ENCODE assay signal across 15 cellular contexts in the genomic region with DNA sequence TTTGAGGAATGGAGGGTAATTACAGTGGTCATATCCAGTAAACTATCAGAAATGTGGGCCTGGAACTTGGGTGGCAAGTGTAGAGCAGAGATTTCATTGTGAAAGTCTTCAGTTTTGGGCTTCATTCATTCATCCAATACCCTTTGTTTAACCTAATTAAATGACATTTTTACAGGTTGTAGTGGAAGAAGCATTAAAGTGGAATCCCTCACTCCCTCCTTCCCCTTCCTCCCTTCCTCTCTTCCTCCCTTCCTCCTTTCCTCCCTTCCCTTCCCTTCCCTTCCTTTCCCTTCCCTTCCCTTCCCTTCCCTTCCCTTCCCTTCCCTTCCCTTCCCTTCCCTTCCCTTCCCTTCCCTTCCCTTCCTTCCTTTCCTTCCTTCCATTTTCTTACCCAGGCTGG.
DNase-seq lines count a peak whose midpoint lies in the region; ATAC-seq lines count a peak whose summit lies in the region.
"Had no signal": no experiment of that assay in that cellular context is flagged by ENCODE, and none has a peak within 500 bp of the region (broad histone marks: within the 10 kb centered on the region; RNA-seq: fewer than 3 reads in every experiment).

No MANE protein-coding gene starts in this region.

- 0 out of 22 replicates have a peak, but pooled peaks cover 0 to 7% (median 0%) of the 10 kb centered on the region in 11 experiments for H3K9me3 ChIP-seq in BLaER1 treated with 17β-estradiol and CSF1 and Interleukin-3, amounts not matched to agents 10 nM and 100 nM (replicated peaks in 1 of 11)
- H3K9me3 ChIP-seq in KOPT-K1 (ENCODE audit: insufficient read depth, low read length, poor library complexity, severe bottlenecking), result no peaks in the 10 kb centered on the region
- H3K9me3 ChIP-seq: A549, SJSA1 had no signal

- H3K4me1 Mint-ChIP-seq in activated naive CD4-positive, alpha-beta T cell treated with anti-CD3 and anti-CD28 coated beads, Interleukin-2, amount 50 U/mL, for 24 hours, result peaks cover 37% of the 10 kb centered on the region
- peaks cover 17 to 36% of the 10 kb centered on the region in 2 donors for H3K4me1 Mint-ChIP-seq in effector memory CD8-positive, alpha-beta T cell (ENCODE audit: low read depth in 2 of 2)
- H3K4me1 Mint-ChIP-seq in activated CD4-positive, alpha-beta T cell treated with anti-CD3 and anti-CD28 coated beads for 36 hours, result peaks cover 36% of the 10 kb centered on the region

- peaks cover 1% of the 10 kb centered on the region for H3K27me3 Mint-ChIP-seq in activated naive CD4-positive, alpha-beta T cell treated with anti-CD3 and anti-CD28 coated beads, Interleukin-2, amount 50 U/mL, for 24 hours
- no peaks in the 10 kb centered on the region for H3K27me3 Mint-ChIP-seq in effector memory CD8-positive, alpha-beta T cell
- peaks cover 5% of the 10 kb centered on the region for H3K27me3 Mint-ChIP-seq in activated CD4-positive, alpha-beta T cell treated with anti-CD3 and anti-CD28 coated beads for 36 hours

- DNase-seq in activated naive CD4-positive, alpha-beta T cell (lab: John Stamatoyannopoulos, UW), result no peak
- no peak for DNase-seq in effector memory CD8-positive, alpha-beta T cell
- no peak for DNase-seq in left lobe of liver (ENCODE audit: low spot score)
- DNase-seq in activated gamma-delta T cell treated with Interleukin-2 at 50 U/mL for 16 hours, result no peak
- no peak for DNase-seq in activated CD4-positive, alpha-beta T cell treated with anti-CD3 and anti-CD28 coated beads for 36 hours
- DNase-seq: NCI-H1048, NCI-H2107, NCI-H345, NCI-H526 treated with DMSO at 0.1 percent for 48 hours, PC-3 had no signal

- peaks cover 54 to 96% (median 83%) of the 10 kb centered on the region in 10 experiments for H3K4me1 ChIP-seq in BLaER1 treated with 17β-estradiol and CSF1 and Interleukin-3, amounts not matched to agents 10 nM and 100 nM

- H3K36me3 Mint-ChIP-seq in activated naive CD4-positive, alpha-beta T cell treated with anti-CD3 and anti-CD28 coated beads, Interleukin-2, amount 50 U/mL, for 24 hours, result no peaks in the 10 kb centered on the region
- no peaks in the 10 kb centered on the region for H3K36me3 Mint-ChIP-seq in effector memory CD8-positive, alpha-beta T cell (ENCODE audit: insufficient read depth)
- H3K36me3 Mint-ChIP-seq in activated CD4-positive, alpha-beta T cell treated with anti-CD3 and anti-CD28 coated beads for 36 hours (ENCODE audit: low read depth), result no peaks in the 10 kb centered on the region

- no peak for ATAC-seq in effector memory CD8-positive, alpha-beta T cell (replicated peaks)
- no peak for ATAC-seq in left lobe of liver
- no peak for ATAC-seq in activated CD4-positive, alpha-beta T cell treated with anti-CD3 and anti-CD28 coated beads for 36 hours
- ATAC-seq: A549, PC-3 had no signal

- no peaks in the 10 kb centered on the region for H3K9me3 Mint-ChIP-seq in activated naive CD4-positive, alpha-beta T cell treated with anti-CD3 and anti-CD28 coated beads, Interleukin-2, amount 50 U/mL, for 24 hours
- no peaks in the 10 kb centered on the region for H3K9me3 Mint-ChIP-seq in effector memory CD8-positive, alpha-beta T cell
- no peaks in the 10 kb centered on the region for H3K9me3 Mint-ChIP-seq in activated CD4-positive, alpha-beta T cell treated with anti-CD3 and anti-CD28 coated beads for 36 hours (ENCODE audit: low read depth)

- no peak overlapping the region for H3K27ac Mint-ChIP-seq in activated naive CD4-positive, alpha-beta T cell treated with anti-CD3 and anti-CD28 coated beads, Interleukin-2, amount 50 U/mL, for 24 hours
- peak overlapping the region; percentile 83 to 86 for H3K27ac Mint-ChIP-seq in effector memory CD8-positive, alpha-beta T cell
- no peak overlapping the region for H3K27ac Mint-ChIP-seq in activated CD4-positive, alpha-beta T cell treated with anti-CD3 and anti-CD28 coated beads for 36 hours

- CTCF ChIA-PET in activated CD4-positive, alpha-beta T cell treated with anti-CD3 and anti-CD28 coated beads for 36 hours (lab: Charles Lee), result interaction anchor here (1.0 to 1.3 kb wide), 2 partner anchors 10 to 90 kb away, joined by 3 to 5 read pairs; no protein-coding TSS in a partner anchor

- peak overlapping the region in 10 of 11 experiments; percentile 8 to 88 (median 84); a peak in 18 of 22 replicates for H3K27ac ChIP-seq in BLaER1 treated with 17β-estradiol and CSF1 and Interleukin-3, amounts not matched to agents 10 nM and 100 nM
- peak overlapping the region; percentile 82 for H3K27ac ChIP-seq in KOPT-K1 (ENCODE audit: low read depth, low read length, poor library complexity, severe bottlenecking)
- H3K27ac ChIP-seq: SJSA1 had no signal

- H3K4me3 Mint-ChIP-seq in activated naive CD4-positive, alpha-beta T cell treated with anti-CD3 and anti-CD28 coated beads, Interleukin-2, amount 50 U/mL, for 24 hours, result peak overlapping the region; percentile 47
- peak overlapping the region; percentile 11 to 66 for H3K4me3 Mint-ChIP-seq in effector memory CD8-positive, alpha-beta T cell
- no peak overlapping the region for H3K4me3 Mint-ChIP-seq in activated CD4-positive, alpha-beta T cell treated with anti-CD3 and anti-CD28 coated beads for 36 hours

- H3K4me2 ChIP-seq in BLaER1 treated with 17β-estradiol and CSF1 and Interleukin-3, amounts not matched to agents 10 nM and 100 nM, result peak overlapping the region; percentile 77 to 95 (median 91)
- H3K4me2 ChIP-seq: A549 had no signal

- peak overlapping the region in 3 of 10 experiments; percentile 21 to 53 (median 35); a peak in 2 of 20 replicates for H3K4me3 ChIP-seq in BLaER1 treated with 17β-estradiol and CSF1 and Interleukin-3, amounts not matched to agents 10 nM and 100 nM
- H3K4me3 ChIP-seq: A549, SJSA1 had no signal

- intact Hi-C loops in activated CD4-positive, alpha-beta T cell treated with anti-CD3 and anti-CD28 coated beads for 36 hours (cut with DNase I, micrococcal nuclease), result loop anchor here in 1 of 2 experiments (10.0 kb wide), 1 partner anchor 133 kb away; no protein-coding TSS in a partner anchor

- POLR2A ChIA-PET in activated CD4-positive, alpha-beta T cell treated with anti-CD3 and anti-CD28 coated beads for 36 hours (lab: Charles Lee), result no interaction called here

- no peaks in the 10 kb centered on the region for H3K27me3 ChIP-seq in BLaER1 treated with 17β-estradiol and CSF1 and Interleukin-3, amounts not matched to agents 10 nM and 100 nM
- H3K27me3 ChIP-seq: SJSA1 had no signal

- H4K20me1 ChIP-seq in BLaER1 treated with 17β-estradiol and CSF1 and Interleukin-3, amounts not matched to agents 10 nM and 100 nM, result no peaks in the 10 kb centered on the region

- peak overlapping the region in 8 of 11 experiments; percentile 38 to 74 (median 64); a peak in 9 of 22 replicates for H3K9ac ChIP-seq in BLaER1 treated with 17β-estradiol and CSF1 and Interleukin-3, amounts not matched to agents 10 nM and 100 nM

- no peaks in the 10 kb centered on the region for H3K36me3 ChIP-seq in BLaER1 treated with 17β-estradiol and CSF1 and Interleukin-3, amounts not matched to agents 10 nM and 100 nM
- H3K36me3 ChIP-seq in KOPT-K1 (ENCODE audit: insufficient read depth, low read length), result no peaks in the 10 kb centered on the region
- H3K36me3 ChIP-seq: SJSA1 had no signal

Comparison
In these comparisons a context has a peak if more than half of its experiments do, and no peak if none do; other contexts are left out.
1. H3K27ac Mint-ChIP-seq: peak in effector memory CD8-positive, alpha-beta T cell (2 of 2); none in activated naive CD4-positive, alpha-beta T cell treated with anti-CD3 and anti-CD28 coated beads, Interleukin-2, amount 50 U/mL, for 24 hours (single experiment) and activated CD4-positive, alpha-beta T cell treated with anti-CD3 and anti-CD28 coated beads for 36 hours (single experiment).